1 cellular context compared by ENCODE assay signal in the genomic region with DNA sequence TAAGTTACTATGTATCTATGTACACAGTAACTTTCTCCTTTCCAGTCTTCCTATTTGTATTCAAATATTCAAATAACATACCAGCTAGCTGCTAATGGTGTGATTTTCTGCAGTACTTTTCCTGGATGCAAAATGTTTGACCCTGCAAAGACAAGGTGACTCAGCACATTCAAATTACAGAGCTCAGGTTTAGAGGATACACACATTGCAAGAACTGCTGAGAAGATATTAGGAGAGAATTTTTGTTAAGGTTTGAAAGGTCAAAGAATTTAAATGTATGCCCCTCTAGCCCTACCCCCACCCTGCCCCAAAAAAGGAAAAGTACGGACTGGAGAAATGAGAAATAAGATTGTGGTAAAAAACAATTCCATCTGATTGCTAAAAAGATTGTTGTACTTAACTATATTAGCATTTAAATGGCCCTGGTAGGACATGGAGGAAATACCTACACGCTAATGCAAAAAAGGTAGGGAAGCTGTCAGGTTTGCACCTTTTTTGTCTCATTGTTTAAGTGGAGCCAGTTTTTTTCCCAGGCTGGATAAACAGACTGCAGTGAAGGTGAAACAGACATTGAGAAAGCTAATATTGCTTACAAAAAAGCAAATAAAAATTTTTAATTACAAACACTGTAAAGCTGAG.
TF ChIP-seq lines count a peak whose summit lies in the region.

No MANE protein-coding gene starts in this region.

TF ChIP-seq in H1, 55 proteins besides CTCF, POLR2A, EP300 and RAD21:
- no peak for TF ChIP-seq SIRT6 (IDR thresholded peaks at IDR 0.05; ENCODE audit: low read length)
- TF ChIP-seq BACH1 (IDR thresholded peaks at IDR 0.05; ENCODE audit: low read length) = peak; percentile 98
- peak; percentile 29; the same call in 1 of the 2 replicates for TF ChIP-seq JUND (IDR thresholded peaks at IDR 0.05; ENCODE audit: low read length)
- no peak for TF ChIP-seq KDM1A (IDR thresholded peaks at IDR 0.05; ENCODE audit: borderline replicate concordance, low read length)
- TF ChIP-seq BCL11A (IDR thresholded peaks at IDR 0.05; ENCODE audit: low read depth in 2 of 2, low read length in 2 of 2) = peak; percentile 3 to 10
- TF ChIP-seq CHD1 (IDR thresholded peaks at IDR 0.05; ENCODE audit: low read depth, low read length) = no peak
- no peak for TF ChIP-seq TAF7 (optimal IDR thresholded peaks at IDR 0.05; ENCODE audit: borderline replicate concordance, low read depth, low read length)
- TF ChIP-seq POU5F1 (IDR thresholded peaks at IDR 0.05; ENCODE audit: low read depth, low read length) = 0 out of 2 replicates have a peak, but pooled peaks have one; percentile 6
- no peak for TF ChIP-seq SP2 (IDR thresholded peaks at IDR 0.05; ENCODE audit: low read length)
- TF ChIP-seq ZNF274 (IDR thresholded peaks at IDR 0.05; ENCODE audit: borderline replicate concordance, extremely low read depth, low read length) = no peak
- TF ChIP-seq ASH2L (IDR thresholded peaks at IDR 0.05; ENCODE audit: low read length) = peak; percentile 1
- TF ChIP-seq KDM5A (IDR thresholded peaks at IDR 0.05; ENCODE audit: low read length) = no peak
- TF ChIP-seq HDAC2 (IDR thresholded peaks at IDR 0.05; ENCODE audit: borderline replicate concordance in 1 of 2, low read depth in 2 of 2, low read length in 2 of 2) = peak in 1 of 2 experiments; percentile 78; a peak in 1 of 4 replicates
- TF ChIP-seq, protein P1, sequence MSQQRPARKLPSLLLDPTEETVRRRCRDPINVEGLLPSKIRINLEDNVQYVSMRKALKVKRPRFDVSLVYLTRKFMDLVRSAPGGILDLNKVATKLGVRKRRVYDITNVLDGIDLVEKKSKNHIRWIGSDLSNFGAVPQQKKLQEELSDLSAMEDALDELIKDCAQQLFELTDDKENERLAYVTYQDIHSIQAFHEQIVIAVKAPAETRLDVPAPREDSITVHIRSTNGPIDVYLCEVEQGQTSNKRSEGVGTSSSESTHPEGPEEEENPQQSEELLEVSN (IDR thresholded peaks at IDR 0.05) = no peak
- TF ChIP-seq TBP (IDR thresholded peaks at IDR 0.05; ENCODE audit: low read depth, low read length) = no peak
- TF ChIP-seq CBX8 (IDR thresholded peaks at IDR 0.05; ENCODE audit: borderline replicate concordance, low read depth, low read length) = no peak
- TF ChIP-seq TAF1 (IDR thresholded peaks at IDR 0.05; ENCODE audit: low read depth, low read length) = 0 out of 2 replicates have a peak, but pooled peaks have one; percentile 24
- TF ChIP-seq MAFK (IDR thresholded peaks at IDR 0.05; ENCODE audit: low read depth, low read length) = peak; percentile 95
- no peak for TF ChIP-seq RBBP5 (IDR thresholded peaks at IDR 0.05; ENCODE audit: borderline replicate concordance, low read depth, low read length)
- TF ChIP-seq NANOG (IDR thresholded peaks at IDR 0.05; ENCODE audit: insufficient read depth, low read depth, low read length, poor library complexity, severe bottlenecking) = peak; percentile 49
- TF ChIP-seq FOSL1 (IDR thresholded peaks at IDR 0.05; ENCODE audit: insufficient read depth, low read depth, low read length) = no peak
- no peak for TF ChIP-seq GTF2F1 (IDR thresholded peaks at IDR 0.05; ENCODE audit: borderline replicate concordance, low read depth, low read length)
